In genomic region chr11:62402226-62402625, GRCh38 we compare ENCODE assay signal across 9 cellular contexts. TPM values are rescaled to one million over a fixed set of nuclear protein-coding genes. Genes with fewer than 3 reads are reported as not detected.
DNase-seq lines count a peak whose midpoint lies in the region; ATAC-seq and TF ChIP-seq lines count a peak whose summit lies in the region.
"Had no signal": no experiment of that assay in that cellular context is flagged by ENCODE, and none has a peak within 500 bp of the region (broad histone marks: within the 10 kb centered on the region; RNA-seq: fewer than 3 reads in every experiment).

No MANE protein-coding gene starts in this region.

- no peaks in the 10 kb centered on the region for H3K27me3 ChIP-seq in CD4-positive, CD25-positive, alpha-beta regulatory T cell (ENCODE audit: control insufficient read depth, insufficient read depth, low read length)

- TF ChIP-seq CTCF in fibroblast of the aortic adventitia (IDR thresholded peaks at IDR 0.05; ENCODE audit: insufficient read depth, low read length), result no peak

- no peaks in the 10 kb centered on the region for H3K9me3 Mint-ChIP-seq in CD4-positive, CD25-positive, alpha-beta regulatory T cell
- H3K9me3 Mint-ChIP-seq in activated CD8-positive, alpha-beta T cell treated with anti-CD3 and anti-CD28 coated beads, Interleukin-2, amount 10 ng/mL, durations not matched to agents 7 days and 5 days (ENCODE audit: insufficient read depth), result no peaks in the 10 kb centered on the region

- CTCF ChIA-PET in activated CD8-positive, alpha-beta T cell treated with anti-CD3 and anti-CD28 coated beads, Interleukin-2, amount 10 ng/mL, durations not matched to agents 7 days and 5 days (lab: Charles Lee), result interaction anchor here (0.8 to 4.1 kb wide), 7 partner anchors 7 to 141 kb away, joined by 3 to 29 read pairs (median 6); no protein-coding TSS in a partner anchor

- peaks cover 3% of the 10 kb centered on the region for H3K36me3 Mint-ChIP-seq in CD4-positive, CD25-positive, alpha-beta regulatory T cell
- no peaks in the 10 kb centered on the region for H3K36me3 Mint-ChIP-seq in activated CD8-positive, alpha-beta T cell treated with anti-CD3 and anti-CD28 coated beads, Interleukin-2, amount 10 ng/mL, durations not matched to agents 7 days and 5 days (ENCODE audit: low read depth)

- ATAC-seq in CD4-positive, CD25-positive, alpha-beta regulatory T cell (ENCODE audit: low read depth in 2 of 2), result peak; percentile 89 to 92
- peak; percentile 93 for ATAC-seq in activated CD8-positive, alpha-beta T cell treated with anti-CD3 and anti-CD28 coated beads, Interleukin-2, amount 10 ng/mL, durations not matched to agents 7 days and 5 days
- no peak for ATAC-seq in HG02870 (IDR thresholded peaks at IDR 0.05; ENCODE audit: unreplicated experiment)

- peak overlapping the region; percentile 41 for H3K4me3 ChIP-seq in CD4-positive, CD25-positive, alpha-beta regulatory T cell (ENCODE audit: low read depth, low read length)
- H3K4me3 ChIP-seq in fibroblast of the aortic adventitia (ENCODE audit: low read depth, low read length), result no peak overlapping the region

- no peaks in the 10 kb centered on the region for H3K27me3 Mint-ChIP-seq in CD4-positive, CD25-positive, alpha-beta regulatory T cell
- peaks cover 2% of the 10 kb centered on the region for H3K27me3 Mint-ChIP-seq in activated CD8-positive, alpha-beta T cell treated with anti-CD3 and anti-CD28 coated beads, Interleukin-2, amount 10 ng/mL, durations not matched to agents 7 days and 5 days (ENCODE audit: low read depth)

- no peaks in the 10 kb centered on the region for H3K9me3 ChIP-seq in CD4-positive, CD25-positive, alpha-beta regulatory T cell (ENCODE audit: control insufficient read depth in 2 of 2, low read length in 2 of 2)

- H3K36me3 ChIP-seq in CD4-positive, CD25-positive, alpha-beta regulatory T cell (ENCODE audit: control insufficient read depth, insufficient read depth, low read length), result no peaks in the 10 kb centered on the region

- peak overlapping the region; percentile 10 to 92 (median 62) for H3K4me3 Mint-ChIP-seq in CD4-positive, CD25-positive, alpha-beta regulatory T cell
- H3K4me3 Mint-ChIP-seq in activated CD8-positive, alpha-beta T cell treated with anti-CD3 and anti-CD28 coated beads, Interleukin-2, amount 10 ng/mL, durations not matched to agents 7 days and 5 days, result peak overlapping the region; percentile 70

- H3K27ac ChIP-seq in CD4-positive, CD25-positive, alpha-beta regulatory T cell (ENCODE audit: insufficient read depth, low read length, poor library complexity, severe bottlenecking), result peak overlapping the region; percentile 72

- peak in 2 of 3 donors; percentile 32 to 80 for DNase-seq in CD4-positive, CD25-positive, alpha-beta regulatory T cell
- peak; percentile 71 for DNase-seq in activated CD8-positive, alpha-beta T cell treated with anti-CD3 and anti-CD28 coated beads, Interleukin-2, amount 10 ng/mL, durations not matched to agents 7 days and 5 days
- peak; percentile 45 for DNase-seq in fibroblast of the aortic adventitia (ENCODE audit: low read depth)
- DNase-seq in stimulated activated CD4-positive, alpha-beta T cell treated with anti-CD3 and anti-CD28 coated beads, Interleukin-15, amount 100 ng/mL, for 48 hours (ENCODE audit: low read depth in 2 of 2), result peak; percentile 14 to 24
- no peak for DNase-seq in DMS153 treated with DMSO at 0.1 percent for 48 hours (lab: John Stamatoyannopoulos, UW; ENCODE audit: unreplicated experiment)
- no peak for DNase-seq in NCI-H1417 (lab: John Stamatoyannopoulos, UW)
- no peak for DNase-seq in HuH-7.5 (ENCODE audit: low spot score)
- DNase-seq: IMR-90 had no signal

- peak overlapping the region; percentile 88 to 98 (median 96) for H3K27ac Mint-ChIP-seq in CD4-positive, CD25-positive, alpha-beta regulatory T cell
- H3K27ac Mint-ChIP-seq in activated CD8-positive, alpha-beta T cell treated with anti-CD3 and anti-CD28 coated beads, Interleukin-2, amount 10 ng/mL, durations not matched to agents 7 days and 5 days, result peak overlapping the region; percentile 91

- POLR2A ChIA-PET in activated CD8-positive, alpha-beta T cell treated with anti-CD3 and anti-CD28 coated beads, Interleukin-2, amount 10 ng/mL, durations not matched to agents 7 days and 5 days (lab: Charles Lee), result interaction anchor here (0.7 to 1.1 kb wide), 6 partner anchors 9 to 189 kb away, joined by 3 to 4 read pairs (median 3); partner anchors contain the start of gene TUT1

- peaks cover 0 to 54% (median 21%) of the 10 kb centered on the region in 4 donors for H3K4me1 Mint-ChIP-seq in CD4-positive, CD25-positive, alpha-beta regulatory T cell
- H3K4me1 Mint-ChIP-seq in activated CD8-positive, alpha-beta T cell treated with anti-CD3 and anti-CD28 coated beads, Interleukin-2, amount 10 ng/mL, durations not matched to agents 7 days and 5 days (ENCODE audit: low read depth), result peaks cover 51% of the 10 kb centered on the region

- H3K4me1 ChIP-seq in CD4-positive, CD25-positive, alpha-beta regulatory T cell (ENCODE audit: control insufficient read depth, insufficient read depth, low read length, poor library complexity, severe bottlenecking), result peaks cover 31% of the 10 kb centered on the region

RNA-seq across cellular contexts. Expression of gene SCGB1A1, which starts 16.6 kb away (rescaled TPM):
- not detected for total RNA-seq in CD4-positive, CD25-positive, alpha-beta regulatory T cell
- not detected for polyA plus RNA-seq in CD4-positive, CD25-positive, alpha-beta regulatory T cell
- not detected for total RNA-seq in activated CD8-positive, alpha-beta T cell treated with anti-CD3 and anti-CD28 coated beads, Interleukin-2, amount 10 ng/mL, durations not matched to agents 7 days and 5 days
- not detected in 2 replicates for total RNA-seq in fibroblast of the aortic adventitia (ENCODE audit: low replicate concordance)
- total RNA-seq: IMR-90 had no signal
- polyA plus RNA-seq: IMR-90 had no signal

Comparison
In these comparisons a context has a peak if more than half of its experiments do, and no peak if none do; other contexts are left out.
1. DNase-seq: peak in CD4-positive, CD25-positive, alpha-beta regulatory T cell (2 of 3), activated CD8-positive, alpha-beta T cell treated with anti-CD3 and anti-CD28 coated beads, Interleukin-2, amount 10 ng/mL, durations not matched to agents 7 days and 5 days (single experiment), fibroblast of the aortic adventitia (single experiment) and stimulated activated CD4-positive, alpha-beta T cell treated with anti-CD3 and anti-CD28 coated beads, Interleukin-15, amount 100 ng/mL, for 48 hours (2 of 2); none in DMS153 treated with DMSO at 0.1 percent for 48 hours (single experiment), NCI-H1417 (0 of 3) and HuH-7.5 (single experiment).